In genomic region chr17:32971171-32971570, GRCh38 we compare ENCODE assay signal across 13 cellular contexts. TPM values are rescaled to one million over a fixed set of nuclear protein-coding genes. Genes with fewer than 3 reads are reported as not detected.
DNase-seq lines count a peak whose midpoint lies in the region; ATAC-seq and TF ChIP-seq lines count a peak whose summit lies in the region.
"Had no signal": no experiment of that assay in that cellular context is flagged by ENCODE, and none has a peak within 500 bp of the region (broad histone marks: within the 10 kb centered on the region; RNA-seq: fewer than 3 reads in every experiment).

No MANE protein-coding gene starts in this region.

- H4K20me1 ChIP-seq in mammary epithelial cell (ENCODE audit: insufficient read depth, low read length): no peaks in the 10 kb centered on the region
- no peaks in the 10 kb centered on the region for H4K20me1 ChIP-seq in smooth muscle cell (ENCODE audit: low read depth)

- H3K27ac ChIP-seq in mammary epithelial cell (ENCODE audit: insufficient read depth, low read depth, low read length): peak overlapping the region; percentile 63
- H3K27ac ChIP-seq in breast epithelium: no peak overlapping the region
- H3K27ac ChIP-seq in upper lobe of right lung: no peak overlapping the region
- H3K27ac ChIP-seq in smooth muscle cell (ENCODE audit: low read depth): no peak overlapping the region
- H3K27ac ChIP-seq: uterus had no signal

- in situ Hi-C loops in mammary epithelial cell (cut with MboI; ENCODE audit: low sequenced_read_pairs in 2 of 2): no loop called here

- peak overlapping the region; percentile 4 for H3K4me3 Mint-ChIP-seq in T-helper 1 cell treated with Interleukin-12 subunit alpha and Interleukin-12 subunit beta and Interleukin-4 antibody, amounts not matched to agents 30 μg/mL and 1 μg/mL, for 36 hours
- H3K4me3 Mint-ChIP-seq: neural crest cell had no signal

- no TSS peak for BruUV-seq in mammary epithelial cell (replicated peaks; lab: Mats Ljungman, UMichigan)

- intact Hi-C loops in mammary epithelial cell (cut with micrococcal nuclease): no loop called here
- intact Hi-C loops in breast epithelium (cut with DNase I; ENCODE audit: low total_unique reads): no loop called here
- intact Hi-C loops in upper lobe of right lung (cut with DNase I): no loop called here

- DNase-seq in mammary epithelial cell (peak; percentile 82), breast epithelium (ENCODE audit: low spot score in 2 of 2) (no peak), fibroblast of the aortic adventitia (ENCODE audit: low read depth) (peak; percentile 36), upper lobe of right lung (no peak), AML-193 (lab: John Stamatoyannopoulos, UW) (no peak), smooth muscle cell (lab: John Stamatoyannopoulos, UW; ENCODE audit: unreplicated experiment) (no peak)
- DNase-seq: effector memory CD4-positive, alpha-beta T cell; MG63; uterus had no signal

- ATAC-seq in upper lobe of right lung (peak; percentile 63), HG02973 (IDR thresholded peaks at IDR 0.05; ENCODE audit: unreplicated experiment) (no peak)

- no peaks in the 10 kb centered on the region for H3K9me3 ChIP-seq in mammary epithelial cell (replicated peaks; ENCODE audit: insufficient read depth, low read length)
- H3K9me3 ChIP-seq in breast epithelium: no peaks in the 10 kb centered on the region
- H3K9me3 ChIP-seq in upper lobe of right lung: no peaks in the 10 kb centered on the region
- H3K9me3 ChIP-seq in smooth muscle cell (replicated peaks; ENCODE audit: low read depth): peaks cover 4% of the 10 kb centered on the region
- H3K9me3 ChIP-seq: MG63, uterus had no signal

- no peaks in the 10 kb centered on the region for H3K27me3 ChIP-seq in mammary epithelial cell (ENCODE audit: insufficient read depth, low read length)
- no peaks in the 10 kb centered on the region for H3K27me3 ChIP-seq in breast epithelium
- no peaks in the 10 kb centered on the region for H3K27me3 ChIP-seq in upper lobe of right lung
- H3K27me3 ChIP-seq in smooth muscle cell (ENCODE audit: low read depth): no peaks in the 10 kb centered on the region
- H3K27me3 ChIP-seq: MG63, uterus had no signal

- H3K36me3 Mint-ChIP-seq in T-helper 1 cell treated with Interleukin-12 subunit alpha and Interleukin-12 subunit beta and Interleukin-4 antibody, amounts not matched to agents 30 μg/mL and 1 μg/mL, for 36 hours (ENCODE audit: low read depth): no peaks in the 10 kb centered on the region

- no peaks in the 10 kb centered on the region for H3K79me2 ChIP-seq in mammary epithelial cell (ENCODE audit: insufficient read depth, low read length)
- no peaks in the 10 kb centered on the region for H3K79me2 ChIP-seq in smooth muscle cell (ENCODE audit: low read depth)

- no peak overlapping the region for H3K27ac Mint-ChIP-seq in T-helper 1 cell treated with Interleukin-12 subunit alpha and Interleukin-12 subunit beta and Interleukin-4 antibody, amounts not matched to agents 30 μg/mL and 1 μg/mL, for 36 hours

- no peak overlapping the region for H3K4me3 ChIP-seq in mammary epithelial cell (replicated peaks in 1 of 3; ENCODE audit: insufficient read depth in 1 of 3, low read depth in 2 of 3, low read length in 3 of 3)
- H3K4me3 ChIP-seq in breast epithelium: no peak overlapping the region
- H3K4me3 ChIP-seq in fibroblast of the aortic adventitia (ENCODE audit: low read depth, low read length): no peak overlapping the region
- no peak overlapping the region for H3K4me3 ChIP-seq in upper lobe of right lung
- no peak overlapping the region for H3K4me3 ChIP-seq in smooth muscle cell
- H3K4me3 ChIP-seq: MG63, uterus had no signal

- H3K4me2 ChIP-seq in mammary epithelial cell (ENCODE audit: insufficient read depth, low read depth, low read length) (peak overlapping the region; percentile 51), smooth muscle cell (no peak overlapping the region)

- H3K4me1 ChIP-seq in mammary epithelial cell (ENCODE audit: insufficient read depth, low read length) (peaks cover 24% of the 10 kb centered on the region), breast epithelium (no peaks in the 10 kb centered on the region), upper lobe of right lung (no peaks in the 10 kb centered on the region), smooth muscle cell (ENCODE audit: low read depth) (no peaks in the 10 kb centered on the region)
- H3K4me1 ChIP-seq: uterus had no signal

- no peaks in the 10 kb centered on the region for H3K36me3 ChIP-seq in mammary epithelial cell (ENCODE audit: insufficient read depth, low read length)
- no peaks in the 10 kb centered on the region for H3K36me3 ChIP-seq in breast epithelium
- no peaks in the 10 kb centered on the region for H3K36me3 ChIP-seq in upper lobe of right lung
- no peaks in the 10 kb centered on the region for H3K36me3 ChIP-seq in smooth muscle cell (ENCODE audit: low read depth)
- H3K36me3 ChIP-seq: MG63, uterus had no signal

- H2AFZ ChIP-seq in mammary epithelial cell (ENCODE audit: low read depth, low read length) (no peak overlapping the region), smooth muscle cell (ENCODE audit: low read depth) (no peak overlapping the region)

- CTCF ChIA-PET in mammary epithelial cell (lab: Charles Lee; ENCODE audit: low non-redundant PET): interaction anchor here (0.5 to 0.7 kb wide), 2 partner anchors 179 to 264 kb away, joined by 3 read pairs; no protein-coding TSS in a partner anchor

- H3K9ac ChIP-seq in mammary epithelial cell (ENCODE audit: insufficient read depth, low read length): no peak overlapping the region
- H3K9ac ChIP-seq in smooth muscle cell (ENCODE audit: low read depth): no peak overlapping the region

- peaks cover 15% of the 10 kb centered on the region for H3K4me1 Mint-ChIP-seq in T-helper 1 cell treated with Interleukin-12 subunit alpha and Interleukin-12 subunit beta and Interleukin-4 antibody, amounts not matched to agents 30 μg/mL and 1 μg/mL, for 36 hours (ENCODE audit: low read depth)
- H3K4me1 Mint-ChIP-seq: neural crest cell had no signal

- H3K27me3 Mint-ChIP-seq in T-helper 1 cell treated with Interleukin-12 subunit alpha and Interleukin-12 subunit beta and Interleukin-4 antibody, amounts not matched to agents 30 μg/mL and 1 μg/mL, for 36 hours (ENCODE audit: low read depth): peaks cover 21% of the 10 kb centered on the region

- TF ChIP-seq POLR2A in breast epithelium (IDR thresholded peaks at IDR 0.05): no peak

- H3K9me3 Mint-ChIP-seq in T-helper 1 cell treated with Interleukin-12 subunit alpha and Interleukin-12 subunit beta and Interleukin-4 antibody, amounts not matched to agents 30 μg/mL and 1 μg/mL, for 36 hours: peaks cover 15% of the 10 kb centered on the region

- dilution Hi-C loops in mammary epithelial cell (cut with HindIII; ENCODE audit: low sequenced_read_pairs): no loop called here

- 67% methylated on average over 1 of the region's 1 CpG for WGBS in mammary epithelial cell (ENCODE audit: low coverage, missing lambda C conversion rate)
- 76% methylated on average over 1 of the region's 1 CpG for WGBS in smooth muscle cell (ENCODE audit: low lambda C conversion rate)

- no peaks in the 10 kb centered on the region for H3F3A ChIP-seq in smooth muscle cell (ENCODE audit: low read depth)

- TF ChIP-seq CTCF in mammary epithelial cell (conservative IDR thresholded peaks at IDR 0.05 in 1 of 2, IDR thresholded peaks at IDR 0.05 in 1 of 2; ENCODE audit: extremely low read depth in 1 of 2, insufficient read depth in 1 of 2, low read depth in 1 of 2, low read length in 2 of 2): no peak
- TF ChIP-seq CTCF in breast epithelium (IDR thresholded peaks at IDR 0.05): no peak
- TF ChIP-seq CTCF in fibroblast of the aortic adventitia (IDR thresholded peaks at IDR 0.05; ENCODE audit: insufficient read depth, low read length): no peak
- no peak for TF ChIP-seq CTCF in upper lobe of right lung (IDR thresholded peaks at IDR 0.05)
- no peak for TF ChIP-seq CTCF in smooth muscle cell (IDR thresholded peaks at IDR 0.05; ENCODE audit: borderline replicate concordance, insufficient read depth, poor library complexity, severe bottlenecking)

RNA-seq across cellular contexts. Expression of gene SPACA3, which starts 20.5 kb away (rescaled TPM):
- total RNA-seq in mammary epithelial cell (not detected), breast epithelium (not detected), fibroblast of the aortic adventitia (ENCODE audit: low replicate concordance) (not detected in 2 replicates), upper lobe of right lung (not detected), smooth muscle cell (not detected in 2 replicates)
- polyA plus RNA-seq in mammary epithelial cell (0.27 TPM), smooth muscle cell (not detected in 2 replicates)
- polyA minus RNA-seq in mammary epithelial cell: not detected
- total RNA-seq: NCI-H460, neural crest cell, uterus had no signal

RNA-seq across cellular contexts. Expression of gene TMEM98, which starts 43.2 kb away (rescaled TPM):
- total RNA-seq in mammary epithelial cell (100 to 1,000 TPM in 1 of 2 donors, 10 to 100 TPM in 1; 39.5 to 127 TPM), breast epithelium (100 to 1,000 TPM in 2 of 3 donors, 10 to 100 TPM in 1; 59.7 to 138 (median 129) TPM), fibroblast of the aortic adventitia (ENCODE audit: low replicate concordance) (95.5 and 232 TPM in 2 replicates), upper lobe of right lung (72.9 TPM), smooth muscle cell (157 and 190 TPM in 2 replicates)
- polyA plus RNA-seq in mammary epithelial cell (91.0 TPM), smooth muscle cell (215 and 222 TPM in 2 replicates)
- polyA minus RNA-seq in mammary epithelial cell: 37.2 TPM

Comparison
In these comparisons a context has a peak if more than half of its experiments do, and no peak if none do; other contexts are left out.
1. DNase-seq: peak in mammary epithelial cell (single experiment) and fibroblast of the aortic adventitia (single experiment); none in breast epithelium (0 of 2), upper lobe of right lung (single experiment), AML-193 (0 of 2) and smooth muscle cell (single experiment).